In the genomic region with DNA sequence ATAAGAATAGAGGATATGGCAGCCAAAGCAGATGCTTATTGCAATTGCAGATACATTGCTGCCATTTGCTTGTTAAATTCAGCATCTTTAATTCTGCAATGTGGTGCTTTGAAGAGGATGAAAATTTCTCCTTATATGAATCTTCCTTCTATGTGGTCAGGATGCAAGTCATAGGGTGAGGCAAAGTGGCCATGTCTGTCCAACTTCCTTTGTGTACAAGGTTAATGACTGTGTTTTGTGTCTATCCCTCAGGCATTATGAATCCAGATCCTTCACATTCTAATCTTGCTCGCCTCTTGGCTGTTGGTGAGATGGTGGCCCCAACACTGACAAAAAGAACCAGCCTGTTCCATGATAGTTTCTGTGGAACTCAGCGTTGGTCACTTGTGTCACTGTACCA, we compare ENCODE assay signal across 16 cellular contexts.
DNase-seq lines count a peak whose midpoint lies in the region; ATAC-seq and TF ChIP-seq lines count a peak whose summit lies in the region.
"Had no signal": no experiment of that assay in that cellular context is flagged by ENCODE, and none has a peak within 500 bp of the region (broad histone marks: within the 10 kb centered on the region; RNA-seq: fewer than 3 reads in every experiment).

No MANE protein-coding gene starts in this region.

- no peaks in the 10 kb centered on the region for H3K27me3 ChIP-seq in gastrocnemius medialis
- no peaks in the 10 kb centered on the region for H3K27me3 ChIP-seq in breast epithelium

- ATAC-seq in mucosa of descending colon = peak; percentile 42
- no peak for ATAC-seq in gastrocnemius medialis
- ATAC-seq: CD8-positive, alpha-beta T cell; GM23338 had no signal

- H3K4me3 Mint-ChIP-seq in brain = no peak overlapping the region
- H3K4me3 Mint-ChIP-seq in activated T-helper 1 cell treated with anti-CD3 and anti-CD28 coated beads, Interleukin-12 subunit alpha, Interleukin-12 subunit beta, Interleukin-2, Interleukin-4 antibody, amounts not matched to agents 30 ng/mL and 10 ng/mL and 1 ng/mL, durations not matched to agents 14 hours and 24 hours and 36 hours = no peak overlapping the region
- H3K4me3 Mint-ChIP-seq: CD14-positive monocyte; CD8-positive, alpha-beta T cell; GM23338 had no signal

- H3K36me3 ChIP-seq in mucosa of descending colon (ENCODE audit: low read depth) (no peaks in the 10 kb centered on the region), gastrocnemius medialis (no peaks in the 10 kb centered on the region), breast epithelium (no peaks in the 10 kb centered on the region)

- no peaks in the 10 kb centered on the region for H3K36me3 Mint-ChIP-seq in brain
- no peaks in the 10 kb centered on the region for H3K36me3 Mint-ChIP-seq in activated T-helper 1 cell treated with anti-CD3 and anti-CD28 coated beads, Interleukin-12 subunit alpha, Interleukin-12 subunit beta, Interleukin-2, Interleukin-4 antibody, amounts not matched to agents 30 ng/mL and 10 ng/mL and 1 ng/mL, durations not matched to agents 14 hours and 24 hours and 36 hours (ENCODE audit: low read depth)
- H3K36me3 Mint-ChIP-seq: CD14-positive monocyte; CD8-positive, alpha-beta T cell had no signal

- H3K4me3 ChIP-seq in mucosa of descending colon (no peak overlapping the region), gastrocnemius medialis (no peak overlapping the region), breast epithelium (no peak overlapping the region)
- H3K4me3 ChIP-seq: GM23338 had no signal

- H3K4me1 Mint-ChIP-seq in brain = peaks cover under 1% of the 10 kb centered on the region
- peaks cover 5% of the 10 kb centered on the region for H3K4me1 Mint-ChIP-seq in activated T-helper 1 cell treated with anti-CD3 and anti-CD28 coated beads, Interleukin-12 subunit alpha, Interleukin-12 subunit beta, Interleukin-2, Interleukin-4 antibody, amounts not matched to agents 30 ng/mL and 10 ng/mL and 1 ng/mL, durations not matched to agents 14 hours and 24 hours and 36 hours (ENCODE audit: low read depth)
- H3K4me1 Mint-ChIP-seq: CD14-positive monocyte, GM23338 had no signal

- TF ChIP-seq POLR2A in gastrocnemius medialis (IDR thresholded peaks at IDR 0.05) (no peak), breast epithelium (IDR thresholded peaks at IDR 0.05) (no peak)

- DNase-seq in HT-29 (ENCODE audit: low spot score) (peak; percentile 35), RPMI7951 (ENCODE audit: low read depth) (peak; percentile 75), mucosa of descending colon (no peak), gastrocnemius medialis (no peak), breast epithelium (ENCODE audit: low spot score in 2 of 2) (no peak), ureter (ENCODE audit: low spot score) (no peak)
- no peak for DNase-seq in activated T-helper 1 cell treated with anti-CD3 and anti-CD28 coated beads, Interleukin-12 subunit alpha, Interleukin-12 subunit beta, Interleukin-2, Interleukin-4 antibody, amounts not matched to agents 30 ng/mL and 10 ng/mL and 1 ng/mL, durations not matched to agents 14 hours and 24 hours and 36 hours (ENCODE audit: low spot score)
- DNase-seq: CD8-positive, alpha-beta T cell; COR-L47; DMS153; DMS79 treated with DMSO at 0.1 percent for 48 hours; EL; H7 had no signal

- H3K27me3 Mint-ChIP-seq in brain = peaks cover 9% of the 10 kb centered on the region
- H3K27me3 Mint-ChIP-seq in activated T-helper 1 cell treated with anti-CD3 and anti-CD28 coated beads, Interleukin-12 subunit alpha, Interleukin-12 subunit beta, Interleukin-2, Interleukin-4 antibody, amounts not matched to agents 30 ng/mL and 10 ng/mL and 1 ng/mL, durations not matched to agents 14 hours and 24 hours and 36 hours (ENCODE audit: insufficient read depth) = peaks cover 3% of the 10 kb centered on the region

- in situ Hi-C loops in gastrocnemius medialis (cut with MboI; ENCODE audit: low sequenced_read_pairs in 4 of 4) = no loop called here

- no peaks in the 10 kb centered on the region for H3K9me3 ChIP-seq in mucosa of descending colon
- no peaks in the 10 kb centered on the region for H3K9me3 ChIP-seq in gastrocnemius medialis
- no peaks in the 10 kb centered on the region for H3K9me3 ChIP-seq in breast epithelium

- intact Hi-C loops in mucosa of descending colon (cut with DNase I, micrococcal nuclease) (no loop called here), gastrocnemius medialis (cut with DNase I; ENCODE audit: low total_unique reads) (loop anchor here (10.0 kb wide), 1 partner anchor 125 kb away; no protein-coding TSS in a partner anchor), breast epithelium (cut with DNase I; ENCODE audit: low total_unique reads) (no loop called here)
- intact Hi-C loops in activated T-helper 1 cell treated with anti-CD3 and anti-CD28 coated beads, Interleukin-12 subunit alpha, Interleukin-12 subunit beta, Interleukin-2, Interleukin-4 antibody, amounts not matched to agents 30 ng/mL and 10 ng/mL and 1 ng/mL, durations not matched to agents 14 hours and 24 hours and 36 hours (cut with micrococcal nuclease) = loop anchor here (10.0 kb wide), 2 partner anchors 65 to 975 kb away; no protein-coding TSS in a partner anchor

- H3K27ac ChIP-seq in gastrocnemius medialis (no peak overlapping the region), breast epithelium (no peak overlapping the region)

- peaks cover 0 to 4% (median 0%) of the 10 kb centered on the region in 5 experiments for H3K9me3 Mint-ChIP-seq in brain
- no peaks in the 10 kb centered on the region for H3K9me3 Mint-ChIP-seq in activated T-helper 1 cell treated with anti-CD3 and anti-CD28 coated beads, Interleukin-12 subunit alpha, Interleukin-12 subunit beta, Interleukin-2, Interleukin-4 antibody, amounts not matched to agents 30 ng/mL and 10 ng/mL and 1 ng/mL, durations not matched to agents 14 hours and 24 hours and 36 hours
- H3K9me3 Mint-ChIP-seq: CD8-positive, alpha-beta T cell; GM23338 had no signal

- H3K4me1 ChIP-seq in mucosa of descending colon (ENCODE audit: low read depth) = peaks cover 16% of the 10 kb centered on the region
- peaks cover 2 to 3% of the 10 kb centered on the region in 2 donors for H3K4me1 ChIP-seq in gastrocnemius medialis
- no peaks in the 10 kb centered on the region for H3K4me1 ChIP-seq in breast epithelium

- TF ChIP-seq CTCF in brain (conservative IDR thresholded peaks at IDR 0.05) (no peak), mucosa of descending colon (IDR thresholded peaks at IDR 0.05) (no peak), gastrocnemius medialis (IDR thresholded peaks at IDR 0.05 in 4 of 5, conservative IDR thresholded peaks at IDR 0.05 in 1 of 5) (no peak), breast epithelium (IDR thresholded peaks at IDR 0.05) (no peak)

- H3K27ac Mint-ChIP-seq in brain = peak overlapping the region in 3 of 5 experiments; percentile 37 to 87 (median 65)
- H3K27ac Mint-ChIP-seq in activated T-helper 1 cell treated with anti-CD3 and anti-CD28 coated beads, Interleukin-12 subunit alpha, Interleukin-12 subunit beta, Interleukin-2, Interleukin-4 antibody, amounts not matched to agents 30 ng/mL and 10 ng/mL and 1 ng/mL, durations not matched to agents 14 hours and 24 hours and 36 hours = no peak overlapping the region
- H3K27ac Mint-ChIP-seq: CD14-positive monocyte; CD8-positive, alpha-beta T cell; GM23338 had no signal

Comparison
In these comparisons a context has a peak if more than half of its experiments do, and no peak if none do; other contexts are left out.
1. DNase-seq: peak in HT-29 (single experiment) and RPMI7951 (single experiment); none in mucosa of descending colon (0 of 3), gastrocnemius medialis (0 of 2), breast epithelium (0 of 2), activated T-helper 1 cell treated with anti-CD3 and anti-CD28 coated beads, Interleukin-12 subunit alpha, Interleukin-12 subunit beta, Interleukin-2, Interleukin-4 antibody, amounts not matched to agents 30 ng/mL and 10 ng/mL and 1 ng/mL, durations not matched to agents 14 hours and 24 hours and 36 hours (single experiment) and ureter (single experiment).
2. intact Hi-C loops: an anchor here in gastrocnemius medialis (10.0 kb wide) and activated T-helper 1 cell treated with anti-CD3 and anti-CD28 coated beads, Interleukin-12 subunit alpha, Interleukin-12 subunit beta, Interleukin-2, Interleukin-4 antibody, amounts not matched to agents 30 ng/mL and 10 ng/mL and 1 ng/mL, durations not matched to agents 14 hours and 24 hours and 36 hours (10.0 kb wide); none called in mucosa of descending colon and breast epithelium.